17 cellular contexts compared by ENCODE assay signal in genomic region chr5:42586625-42587024, GRCh38.
A peak's percentile ranks its signal among the peaks of the same experiment; 100 is the strongest.
DNase-seq lines count a peak whose midpoint lies in the region; ATAC-seq and TF ChIP-seq lines count a peak whose summit lies in the region.
"Had no signal": no experiment of that assay in that cellular context is flagged by ENCODE, and none has a peak within 500 bp of the region (broad histone marks: within the 10 kb centered on the region; RNA-seq: fewer than 3 reads in every experiment).

No MANE protein-coding gene starts in this region.

- H3K27ac ChIP-seq in upper lobe of right lung (no peak overlapping the region), GM23248 (no peak overlapping the region)
- H3K27ac ChIP-seq: pancreas had no signal

- peaks cover 7% of the 10 kb centered on the region for H3K27me3 Mint-ChIP-seq in nephron progenitor cell (ENCODE audit: low read depth, poor library complexity)
- H3K27me3 Mint-ChIP-seq in activated naive CD8-positive, alpha-beta T cell treated with anti-CD3 and anti-CD28 coated beads for 36 hours, result peaks cover 24% of the 10 kb centered on the region

- no peak overlapping the region for H2AFZ ChIP-seq in GM23248

- WGBS in GM23248 (ENCODE audit: low coverage in 1 of 2, low lambda C conversion rate in 2 of 2, missing lambda C conversion rate in 2 of 2), 2 experiments, result 30 to 36% methylated on average over 4 of the region's 4 CpGs

- ATAC-seq in upper lobe of right lung, result peak; percentile 14
- ATAC-seq: activated T-cell treated with anti-CD3 and anti-CD28 coated beads, Interleukin-2, amount 50 U/mL, for 72 hours; Panc1; stimulated activated naive CD8-positive, alpha-beta T cell treated with anti-CD3 and anti-CD28 coated beads, Interleukin-15, Interleukin-2, amounts not matched to agents 100 U/mL and 50 U/mL, for 24 hours had no signal

- H3K4me3 Mint-ChIP-seq in nephron progenitor cell, result no peak overlapping the region
- no peak overlapping the region for H3K4me3 Mint-ChIP-seq in activated naive CD8-positive, alpha-beta T cell treated with anti-CD3 and anti-CD28 coated beads for 36 hours
- H3K4me3 Mint-ChIP-seq: activated CD4-positive, alpha-beta memory T cell treated with anti-CD3 and anti-CD28 coated beads, Interleukin-2, amount 10 ng/mL, durations not matched to agents 7 days and 5 days; activated naive CD8-positive, alpha-beta T cell; activated T-cell treated with anti-CD3 and anti-CD28 coated beads, Interleukin-2, amount 50 U/mL, for 72 hours had no signal

- H3K36me3 ChIP-seq in upper lobe of right lung (no peaks in the 10 kb centered on the region), GM23248 (ENCODE audit: low read depth) (no peaks in the 10 kb centered on the region)
- H3K36me3 ChIP-seq: esophagus squamous epithelium, pancreas had no signal

- H3K79me2 ChIP-seq in GM23248 (ENCODE audit: insufficient read depth), result no peaks in the 10 kb centered on the region

- in situ Hi-C loops in GM23248 (cut with MboI), result loop anchor here (25.0 kb wide), 1 partner anchor 301 kb away; no protein-coding TSS in a partner anchor

- TF ChIP-seq CTCF in nephron progenitor cell (IDR thresholded peaks at IDR 0.05), result no peak
- TF ChIP-seq CTCF in upper lobe of right lung (IDR thresholded peaks at IDR 0.05), result no peak

- intact Hi-C loops in cardiac septum (cut with DNase I), result loop anchor here (10.0 kb wide), 2 partner anchors 178 to 722 kb away; no protein-coding TSS in a partner anchor
- intact Hi-C loops in upper lobe of right lung (cut with DNase I), result loop anchor here (10.0 kb wide), 1 partner anchor 162 kb away; the partner anchor contains the start of gene GHR

- peaks cover 36% of the 10 kb centered on the region for H3K4me1 Mint-ChIP-seq in nephron progenitor cell
- peaks cover 2% of the 10 kb centered on the region for H3K4me1 Mint-ChIP-seq in activated naive CD8-positive, alpha-beta T cell treated with anti-CD3 and anti-CD28 coated beads for 36 hours
- H3K4me1 Mint-ChIP-seq: activated CD4-positive, alpha-beta memory T cell treated with anti-CD3 and anti-CD28 coated beads, Interleukin-2, amount 10 ng/mL, durations not matched to agents 7 days and 5 days had no signal

- H3K27me3 ChIP-seq in upper lobe of right lung (no peaks in the 10 kb centered on the region), GM23248 (replicated peaks; ENCODE audit: insufficient read depth) (peaks cover 20% of the 10 kb centered on the region)
- H3K27me3 ChIP-seq: esophagus squamous epithelium, pancreas had no signal

- H4K20me1 ChIP-seq in GM23248 (ENCODE audit: insufficient read depth), result no peaks in the 10 kb centered on the region

- H3K9me3 ChIP-seq in upper lobe of right lung (no peaks in the 10 kb centered on the region), GM23248 (ENCODE audit: low read depth) (no peaks in the 10 kb centered on the region)
- H3K9me3 ChIP-seq: esophagus squamous epithelium, pancreas had no signal

- peak; percentile 7 for DNase-seq in astrocyte of the hippocampus (ENCODE audit: low read depth, low spot score)
- peak; percentile 84 for DNase-seq in cardiac septum (ENCODE audit: low spot score)
- DNase-seq in nephron progenitor cell, result no peak
- no peak for DNase-seq in upper lobe of right lung
- no peak for DNase-seq in GM23248
- no peak for DNase-seq in NCI-H345 treated with DMSO at 0.1 percent for 48 hours (lab: John Stamatoyannopoulos, UW; ENCODE audit: unreplicated experiment)
- no peak for DNase-seq in activated naive CD8-positive, alpha-beta T cell treated with anti-CD3 and anti-CD28 coated beads for 36 hours
- DNase-seq: activated CD4-positive, alpha-beta memory T cell treated with anti-CD3 and anti-CD28 coated beads, Interleukin-2, amount 10 ng/mL, durations not matched to agents 7 days and 5 days; activated T-cell treated with anti-CD3 and anti-CD28 coated beads, Interleukin-2, amount 50 U/mL, for 72 hours; esophagus squamous epithelium; H7; NCI-H1105; NCI-H748 treated with DMSO at 0.1 percent for 48 hours; stimulated activated naive CD8-positive, alpha-beta T cell treated with anti-CD3 and anti-CD28 coated beads, Interleukin-15, Interleukin-2, amounts not matched to agents 100 U/mL and 50 U/mL, for 24 hours had no signal

- H3K9me3 Mint-ChIP-seq in nephron progenitor cell, result peaks cover 4% of the 10 kb centered on the region
- H3K9me3 Mint-ChIP-seq in activated naive CD8-positive, alpha-beta T cell treated with anti-CD3 and anti-CD28 coated beads for 36 hours, result no peaks in the 10 kb centered on the region
- H3K9me3 Mint-ChIP-seq: activated CD4-positive, alpha-beta memory T cell treated with anti-CD3 and anti-CD28 coated beads, Interleukin-2, amount 10 ng/mL, durations not matched to agents 7 days and 5 days; activated T-cell treated with anti-CD3 and anti-CD28 coated beads, Interleukin-2, amount 50 U/mL, for 72 hours had no signal

- no peak overlapping the region for H3K4me3 ChIP-seq in upper lobe of right lung
- H3K4me3 ChIP-seq in GM23248, result no peak overlapping the region
- H3K4me3 ChIP-seq: pancreas had no signal

- no peaks in the 10 kb centered on the region for H3K9me2 ChIP-seq in GM23248 (ENCODE audit: insufficient read depth)

- H3K27ac Mint-ChIP-seq in nephron progenitor cell, result peak overlapping the region; percentile 19
- H3K27ac Mint-ChIP-seq in activated naive CD8-positive, alpha-beta T cell treated with anti-CD3 and anti-CD28 coated beads for 36 hours, result no peak overlapping the region
- H3K27ac Mint-ChIP-seq: activated CD4-positive, alpha-beta memory T cell treated with anti-CD3 and anti-CD28 coated beads, Interleukin-2, amount 10 ng/mL, durations not matched to agents 7 days and 5 days; activated naive CD8-positive, alpha-beta T cell; activated T-cell treated with anti-CD3 and anti-CD28 coated beads, Interleukin-2, amount 50 U/mL, for 72 hours had no signal

- no peaks in the 10 kb centered on the region for H3F3A ChIP-seq in GM23248 (ENCODE audit: insufficient read depth)

- H3K9ac ChIP-seq in GM23248, result no peak overlapping the region

- H3K4me1 ChIP-seq in upper lobe of right lung (peaks cover 23% of the 10 kb centered on the region), GM23248 (ENCODE audit: insufficient read depth) (no peaks in the 10 kb centered on the region)
- H3K4me1 ChIP-seq: pancreas had no signal

- H3K4me2 ChIP-seq in GM23248 (ENCODE audit: unreplicated experiment), result no peak overlapping the region

- peaks cover 5% of the 10 kb centered on the region for H3K36me3 Mint-ChIP-seq in nephron progenitor cell (ENCODE audit: low read depth)
- H3K36me3 Mint-ChIP-seq in activated naive CD8-positive, alpha-beta T cell treated with anti-CD3 and anti-CD28 coated beads for 36 hours, result no peaks in the 10 kb centered on the region
- H3K36me3 Mint-ChIP-seq: activated naive CD8-positive, alpha-beta T cell had no signal

Comparison
In these comparisons a context has a peak if more than half of its experiments do, and no peak if none do; other contexts are left out.
1. DNase-seq: peak in astrocyte of the hippocampus (single experiment) and cardiac septum (single experiment); none in nephron progenitor cell (single experiment), upper lobe of right lung (single experiment), GM23248 (single experiment), NCI-H345 treated with DMSO at 0.1 percent for 48 hours (single experiment) and activated naive CD8-positive, alpha-beta T cell treated with anti-CD3 and anti-CD28 coated beads for 36 hours (single experiment).